Comparison of ENCODE assay signal across 22 cellular contexts in the genomic region with DNA sequence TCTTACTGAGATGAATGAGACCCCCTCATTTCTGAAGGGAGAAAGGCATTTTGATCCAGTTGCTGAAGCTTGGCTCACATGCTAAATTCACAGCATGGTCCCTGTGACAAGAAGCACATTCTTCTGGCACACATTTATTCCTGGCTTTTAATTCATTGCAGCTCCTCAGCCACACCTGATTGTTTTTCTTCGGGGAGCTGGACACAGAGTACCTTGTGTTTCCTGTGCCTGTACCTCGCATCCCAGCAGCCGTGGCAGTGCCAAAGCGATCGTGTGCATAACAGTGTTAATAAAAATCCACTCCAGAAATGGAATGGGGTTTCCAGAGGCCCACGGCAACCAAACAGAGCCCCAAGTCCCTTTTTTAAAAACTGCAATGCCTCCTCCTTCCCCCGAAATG.
"Had no signal": no experiment of that assay in that cellular context is flagged by ENCODE, and none has a peak within 500 bp of the region (broad histone marks: within the 10 kb centered on the region; RNA-seq: fewer than 3 reads in every experiment).

No MANE protein-coding gene starts in this region.

- H3K4me1 Mint-ChIP-seq: activated naive CD4-positive, alpha-beta T cell treated with anti-CD3 and anti-CD28 coated beads, Interleukin-2, amount 10 ng/mL, durations not matched to agents 7 days and 5 days; activated naive CD8-positive, alpha-beta T cell treated with anti-CD3 and anti-CD28 coated beads for 36 hours; T-cell had no signal

- H3K4me3 ChIP-seq: K562 had no signal

- H3K36me3 Mint-ChIP-seq: activated naive CD4-positive, alpha-beta T cell treated with anti-CD3 and anti-CD28 coated beads, Interleukin-2, amount 10 ng/mL, durations not matched to agents 7 days and 5 days; activated naive CD8-positive, alpha-beta T cell treated with anti-CD3 and anti-CD28 coated beads for 36 hours; T-cell had no signal

- ATAC-seq: activated CD8-positive, alpha-beta T cell treated with anti-CD3 and anti-CD28 coated beads for 36 hours; activated T-cell treated with anti-CD3 and anti-CD28 coated beads, Interleukin-2, amount 50 U/mL, for 72 hours; K562; T-cell had no signal

- H3K27ac Mint-ChIP-seq: activated CD8-positive, alpha-beta T cell treated with anti-CD3 and anti-CD28 coated beads for 36 hours; activated naive CD4-positive, alpha-beta T cell treated with anti-CD3 and anti-CD28 coated beads, Interleukin-2, amount 10 ng/mL, durations not matched to agents 7 days and 5 days; activated naive CD8-positive, alpha-beta T cell treated with anti-CD3 and anti-CD28 coated beads for 36 hours; activated T-cell treated with anti-CD3 and anti-CD28 coated beads, Interleukin-2, amount 50 U/mL, for 72 hours; activated T-helper 2 cell treated with anti-CD3 and anti-CD28 coated beads, Interferon-gamma antibody, Interleukin-2, Interleukin-4, amounts not matched to agents 10 μg/mL and 5 μg/mL and 100 μg/mL, durations not matched to agents 14 hours and 24 hours and 36 hours; T-cell had no signal

- H3K4me3 Mint-ChIP-seq: activated CD8-positive, alpha-beta T cell treated with anti-CD3 and anti-CD28 coated beads for 36 hours; activated naive CD4-positive, alpha-beta T cell treated with anti-CD3 and anti-CD28 coated beads, Interleukin-2, amount 10 ng/mL, durations not matched to agents 7 days and 5 days; activated naive CD8-positive, alpha-beta T cell treated with anti-CD3 and anti-CD28 coated beads for 36 hours; activated T-cell treated with anti-CD3 and anti-CD28 coated beads, Interleukin-2, amount 50 U/mL, for 72 hours; T-cell had no signal

- H3K27me3 Mint-ChIP-seq: activated CD8-positive, alpha-beta T cell treated with anti-CD3 and anti-CD28 coated beads for 36 hours; activated naive CD4-positive, alpha-beta T cell treated with anti-CD3 and anti-CD28 coated beads, Interleukin-2, amount 10 ng/mL, durations not matched to agents 7 days and 5 days; activated naive CD8-positive, alpha-beta T cell treated with anti-CD3 and anti-CD28 coated beads for 36 hours had no signal

- DNase-seq: activated CD4-positive, alpha-beta T cell treated with anti-CD3 and anti-CD28 coated beads, Interleukin-2, amount 50 U/mL, for 1 hour; activated CD4-positive, CD25-positive, alpha-beta regulatory T cell; activated CD8-positive, alpha-beta memory T cell treated with anti-CD3 and anti-CD28 coated beads, Interleukin-2, amount 50 U/mL, for 4 hours; activated CD8-positive, alpha-beta T cell treated with anti-CD3 and anti-CD28 coated beads for 36 hours; activated gamma-delta T cell treated with Interleukin-2 at 50 U/mL for 16 hours; activated naive CD4-positive, alpha-beta T cell treated with anti-CD3 and anti-CD28 coated beads, Interleukin-2, amount 10 ng/mL, durations not matched to agents 7 days and 5 days; activated naive CD8-positive, alpha-beta T cell treated with anti-CD3 and anti-CD28 coated beads for 36 hours; activated T-cell treated with anti-CD3 and anti-CD28 coated beads, Interleukin-2, amount 50 U/mL, for 72 hours; Karpas-422; NCI-H146; NCI-H1930; NCI-H2171 treated with DMSO at 0.1 percent for 48 hours; NCI-H345; NCI-H510A; NCI-H526 treated with DMSO at 0.1 percent for 48 hours; NCI-H82; SIG-M5; T-cell; T-helper 2 cell; T1000 had no signal

- H3K9me3 Mint-ChIP-seq: activated CD8-positive, alpha-beta T cell treated with anti-CD3 and anti-CD28 coated beads for 36 hours; activated naive CD4-positive, alpha-beta T cell treated with anti-CD3 and anti-CD28 coated beads, Interleukin-2, amount 10 ng/mL, durations not matched to agents 7 days and 5 days; activated naive CD8-positive, alpha-beta T cell treated with anti-CD3 and anti-CD28 coated beads for 36 hours; activated T-cell treated with anti-CD3 and anti-CD28 coated beads, Interleukin-2, amount 50 U/mL, for 72 hours; activated T-helper 2 cell treated with anti-CD3 and anti-CD28 coated beads, Interferon-gamma antibody, Interleukin-2, Interleukin-4, amounts not matched to agents 10 μg/mL and 5 μg/mL and 100 μg/mL, durations not matched to agents 14 hours and 24 hours and 36 hours; T-cell had no signal
